In the genomic region with DNA sequence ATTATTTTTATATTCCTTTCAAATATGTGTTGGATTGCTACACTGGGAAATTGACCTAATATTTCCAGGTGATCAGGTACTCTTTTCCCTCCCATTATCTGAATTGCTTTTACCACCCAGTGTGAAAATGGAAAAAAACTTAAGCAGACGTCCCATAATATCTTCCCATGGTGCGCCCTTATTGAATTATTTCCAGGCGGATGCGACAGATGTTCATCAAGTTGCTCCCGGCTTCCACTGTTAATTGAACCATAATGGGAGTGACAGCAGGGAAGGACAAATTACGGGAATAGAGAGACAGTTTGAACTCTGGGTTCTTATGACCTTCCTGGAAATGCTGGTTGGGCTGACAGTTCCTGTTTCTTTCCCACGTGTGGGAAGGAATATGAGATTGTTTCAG, we compare ENCODE assay signal across 24 cellular contexts.
DNase-seq lines count a peak whose midpoint lies in the region; ATAC-seq and TF ChIP-seq lines count a peak whose summit lies in the region.
"Had no signal": no experiment of that assay in that cellular context is flagged by ENCODE, and none has a peak within 500 bp of the region (broad histone marks: within the 10 kb centered on the region; RNA-seq: fewer than 3 reads in every experiment).

No MANE protein-coding gene starts in this region.

- H3K9me3 Mint-ChIP-seq in naive thymus-derived CD4-positive, alpha-beta T cell: peaks cover 0 to 8% (median 0%) of the 10 kb centered on the region in 11 donors
- H3K9me3 Mint-ChIP-seq in activated T-cell treated with anti-CD3 and anti-CD28 coated beads, Interleukin-2, amount 50 U/mL, for 4 hours: no peaks in the 10 kb centered on the region

- H3K27me3 ChIP-seq in neural cell (ENCODE audit: insufficient read depth, low read depth, low read length) (no peaks in the 10 kb centered on the region), right cardiac atrium (ENCODE audit: control insufficient read depth, insufficient read depth) (no peaks in the 10 kb centered on the region)
- H3K27me3 ChIP-seq in naive thymus-derived CD4-positive, alpha-beta T cell (ENCODE audit: control insufficient read depth in 2 of 2, insufficient read depth in 2 of 2, low read length in 2 of 2): no peaks in the 10 kb centered on the region
- H3K27me3 ChIP-seq: SJSA1 had no signal

- ATAC-seq in right cardiac atrium: no peak
- ATAC-seq in naive thymus-derived CD4-positive, alpha-beta T cell: no peak
- no peak for ATAC-seq in activated T-cell treated with anti-CD3 and anti-CD28 coated beads, Interleukin-2, amount 50 U/mL, for 4 hours
- ATAC-seq: HepG2, T-cell had no signal

- no peaks in the 10 kb centered on the region for H3F3A ChIP-seq in neural cell (ENCODE audit: insufficient read depth, low read length, poor library complexity, severe bottlenecking)

- no peak for TF ChIP-seq RAD21 in neural cell (conservative IDR thresholded peaks at IDR 0.05)

- CTCF ChIA-PET in naive thymus-derived CD4-positive, alpha-beta T cell (lab: Charles Lee): no interaction called here

- no peaks in the 10 kb centered on the region for H3K4me1 ChIP-seq in right cardiac atrium (ENCODE audit: control insufficient read depth, insufficient read depth, low read length)
- H3K4me1 ChIP-seq in naive thymus-derived CD4-positive, alpha-beta T cell (ENCODE audit: control insufficient read depth in 2 of 2, insufficient read depth in 2 of 2, low read length in 2 of 2): no peaks in the 10 kb centered on the region
- H3K4me1 ChIP-seq: SJSA1 had no signal

- no peaks in the 10 kb centered on the region for H3K9me3 ChIP-seq in neural cell (ENCODE audit: low read length)
- H3K9me3 ChIP-seq in right cardiac atrium (ENCODE audit: control insufficient read depth, low read length): no peaks in the 10 kb centered on the region
- H3K9me3 ChIP-seq in naive thymus-derived CD4-positive, alpha-beta T cell (ENCODE audit: control insufficient read depth in 2 of 3, low read length in 3 of 3): no peaks in the 10 kb centered on the region
- H3K9me3 ChIP-seq: SJSA1 had no signal

- no peaks in the 10 kb centered on the region for H3K4me1 Mint-ChIP-seq in naive thymus-derived CD4-positive, alpha-beta T cell
- H3K4me1 Mint-ChIP-seq in activated T-cell treated with anti-CD3 and anti-CD28 coated beads, Interleukin-2, amount 50 U/mL, for 4 hours (ENCODE audit: low read depth): no peaks in the 10 kb centered on the region
- H3K4me1 Mint-ChIP-seq: CD4-positive, alpha-beta memory T cell; T-cell had no signal

- H3K4me3 ChIP-seq in neural cell (ENCODE audit: low read length) (no peak overlapping the region), right cardiac atrium (ENCODE audit: low read length) (no peak overlapping the region)
- no peak overlapping the region for H3K4me3 ChIP-seq in naive thymus-derived CD4-positive, alpha-beta T cell (ENCODE audit: low read length)
- H3K4me3 ChIP-seq: GM23248, PC-9, SJSA1 had no signal

- no peaks in the 10 kb centered on the region for H3K36me3 ChIP-seq in neural cell (ENCODE audit: insufficient read depth, low read length)
- H3K36me3 ChIP-seq in naive thymus-derived CD4-positive, alpha-beta T cell (ENCODE audit: control insufficient read depth in 2 of 3, insufficient read depth in 3 of 3, low read length in 3 of 3): no peaks in the 10 kb centered on the region
- H3K36me3 ChIP-seq: SJSA1 had no signal

- H3K27me3 Mint-ChIP-seq in naive thymus-derived CD4-positive, alpha-beta T cell: peaks cover 0 to 10% (median 8%) of the 10 kb centered on the region in 5 donors
- H3K27me3 Mint-ChIP-seq in activated T-cell treated with anti-CD3 and anti-CD28 coated beads, Interleukin-2, amount 50 U/mL, for 4 hours (ENCODE audit: low read depth): peaks cover 2% of the 10 kb centered on the region
- H3K27me3 Mint-ChIP-seq: CD4-positive, alpha-beta memory T cell had no signal

- intact Hi-C loops in right cardiac atrium (cut with DNase I): no loop called here
- intact Hi-C loops in naive thymus-derived CD4-positive, alpha-beta T cell (cut with micrococcal nuclease): no loop called here

- no peaks in the 10 kb centered on the region for H3K79me2 ChIP-seq in neural cell (replicated peaks; ENCODE audit: insufficient read depth, low read length)

- DNase-seq in NCI-H1694 treated with DMSO at 0.1 percent for 48 hours (lab: John Stamatoyannopoulos, UW) (peak; percentile 79), NCI-H2227 (lab: John Stamatoyannopoulos, UW; ENCODE audit: unreplicated experiment) (peak; percentile 67), NCI-H82 (lab: John Stamatoyannopoulos, UW) (peak; percentile 96), right cardiac atrium (no peak)
- no peak for DNase-seq in naive thymus-derived CD4-positive, alpha-beta T cell
- no peak for DNase-seq in activated T-cell treated with anti-CD3 and anti-CD28 coated beads, Interleukin-2, amount 50 U/mL, for 4 hours
- DNase-seq: C1 segment of cervical spinal cord; CD4-positive, alpha-beta memory T cell; COR-L47; DND-41; GM23248; H7; Karpas-422; NCI-H1092; NCI-H1436 treated with DMSO at 0.1 percent for 48 hours; NCI-H2029; NCI-H774; PC-9; Right ventricle myocardium superior; RPMI8226; T-cell had no signal

- H3K9me2 ChIP-seq in neural cell (ENCODE audit: insufficient read depth, low read length): no peaks in the 10 kb centered on the region

- no peaks in the 10 kb centered on the region for H3K36me3 Mint-ChIP-seq in naive thymus-derived CD4-positive, alpha-beta T cell
- no peaks in the 10 kb centered on the region for H3K36me3 Mint-ChIP-seq in activated T-cell treated with anti-CD3 and anti-CD28 coated beads, Interleukin-2, amount 50 U/mL, for 4 hours (ENCODE audit: insufficient read depth)
- H3K36me3 Mint-ChIP-seq: CD4-positive, alpha-beta memory T cell; T-cell had no signal

- no peak overlapping the region for H3K9ac ChIP-seq in neural cell (ENCODE audit: low read length)
- H3K9ac ChIP-seq: GM23248 had no signal

- no peaks in the 10 kb centered on the region for H4K20me1 ChIP-seq in neural cell (ENCODE audit: insufficient read depth)

- H2AFZ ChIP-seq in neural cell (ENCODE audit: low read depth, low read length): no peak overlapping the region
- H2AFZ ChIP-seq: GM23248, PC-9 had no signal

- H3K27ac Mint-ChIP-seq in naive thymus-derived CD4-positive, alpha-beta T cell: no peak overlapping the region
- H3K27ac Mint-ChIP-seq: CD4-positive, alpha-beta memory T cell; T-cell had no signal

- H3K27ac ChIP-seq in neural cell (ENCODE audit: low read length) (no peak overlapping the region), right cardiac atrium (ENCODE audit: low read length) (no peak overlapping the region)
- H3K27ac ChIP-seq in naive thymus-derived CD4-positive, alpha-beta T cell (ENCODE audit: low read depth, low read length): no peak overlapping the region
- H3K27ac ChIP-seq: GM23248, PC-9, SJSA1 had no signal

- no peak overlapping the region for H3K4me3 Mint-ChIP-seq in naive thymus-derived CD4-positive, alpha-beta T cell
- no peak overlapping the region for H3K4me3 Mint-ChIP-seq in activated T-cell treated with anti-CD3 and anti-CD28 coated beads, Interleukin-2, amount 50 U/mL, for 4 hours
- H3K4me3 Mint-ChIP-seq: CD4-positive, alpha-beta memory T cell; T-cell had no signal

- no peak for TF ChIP-seq CTCF in neural cell (IDR thresholded peaks at IDR 0.05; ENCODE audit: poor library complexity, severe bottlenecking)

- H3K4me2 ChIP-seq in neural cell (ENCODE audit: low read length): no peak overlapping the region
- H3K4me2 ChIP-seq: PC-9 had no signal

- TF ChIP-seq EP300 in neural cell (conservative IDR thresholded peaks at IDR 0.05; ENCODE audit: poor library complexity, severe bottlenecking): no peak

- 57% methylated on average over 7 of the region's 7 CpGs for WGBS in right cardiac atrium

- POLR2A ChIA-PET in naive thymus-derived CD4-positive, alpha-beta T cell (lab: Charles Lee): no interaction called here

TF ChIP-seq in neural cell, 6 proteins besides CTCF, POLR2A, EP300 and RAD21:
- TF ChIP-seq POLR2AphosphoS5 (IDR thresholded peaks at IDR 0.05) (peak; percentile 69), EZH2 (IDR thresholded peaks at IDR 0.05; ENCODE audit: borderline replicate concordance, insufficient read depth, low read length, poor library complexity, severe bottlenecking) (no peak), MXI1 (conservative IDR thresholded peaks at IDR 0.05; ENCODE audit: poor library complexity, severe bottlenecking) (no peak), SMC3 (conservative IDR thresholded peaks at IDR 0.05; ENCODE audit: poor library complexity) (no peak), TAF1 (IDR thresholded peaks at IDR 0.05; ENCODE audit: low read depth) (no peak)
- TF ChIP-seq, protein P1, sequence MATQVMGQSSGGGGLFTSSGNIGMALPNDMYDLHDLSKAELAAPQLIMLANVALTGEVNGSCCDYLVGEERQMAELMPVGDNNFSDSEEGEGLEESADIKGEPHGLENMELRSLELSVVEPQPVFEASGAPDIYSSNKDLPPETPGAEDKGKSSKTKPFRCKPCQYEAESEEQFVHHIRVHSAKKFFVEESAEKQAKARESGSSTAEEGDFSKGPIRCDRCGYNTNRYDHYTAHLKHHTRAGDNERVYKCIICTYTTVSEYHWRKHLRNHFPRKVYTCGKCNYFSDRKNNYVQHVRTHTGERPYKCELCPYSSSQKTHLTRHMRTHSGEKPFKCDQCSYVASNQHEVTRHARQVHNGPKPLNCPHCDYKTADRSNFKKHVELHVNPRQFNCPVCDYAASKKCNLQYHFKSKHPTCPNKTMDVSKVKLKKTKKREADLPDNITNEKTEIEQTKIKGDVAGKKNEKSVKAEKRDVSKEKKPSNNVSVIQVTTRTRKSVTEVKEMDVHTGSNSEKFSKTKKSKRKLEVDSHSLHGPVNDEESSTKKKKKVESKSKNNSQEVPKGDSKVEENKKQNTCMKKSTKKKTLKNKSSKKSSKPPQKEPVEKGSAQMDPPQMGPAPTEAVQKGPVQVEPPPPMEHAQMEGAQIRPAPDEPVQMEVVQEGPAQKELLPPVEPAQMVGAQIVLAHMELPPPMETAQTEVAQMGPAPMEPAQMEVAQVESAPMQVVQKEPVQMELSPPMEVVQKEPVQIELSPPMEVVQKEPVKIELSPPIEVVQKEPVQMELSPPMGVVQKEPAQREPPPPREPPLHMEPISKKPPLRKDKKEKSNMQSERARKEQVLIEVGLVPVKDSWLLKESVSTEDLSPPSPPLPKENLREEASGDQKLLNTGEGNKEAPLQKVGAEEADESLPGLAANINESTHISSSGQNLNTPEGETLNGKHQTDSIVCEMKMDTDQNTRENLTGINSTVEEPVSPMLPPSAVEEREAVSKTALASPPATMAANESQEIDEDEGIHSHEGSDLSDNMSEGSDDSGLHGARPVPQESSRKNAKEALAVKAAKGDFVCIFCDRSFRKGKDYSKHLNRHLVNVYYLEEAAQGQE (IDR thresholded peaks at IDR 0.05; ENCODE audit: borderline replicate concordance): peak; percentile 95

Comparison
In these comparisons a context has a peak if more than half of its experiments do, and no peak if none do; other contexts are left out.
1. DNase-seq: peak in NCI-H1694 treated with DMSO at 0.1 percent for 48 hours (single experiment), NCI-H2227 (single experiment) and NCI-H82 (single experiment); none in right cardiac atrium (0 of 3), naive thymus-derived CD4-positive, alpha-beta T cell (0 of 9) and activated T-cell treated with anti-CD3 and anti-CD28 coated beads, Interleukin-2, amount 50 U/mL, for 4 hours (single experiment).